Comparison of ENCODE assay signal across 21 cellular contexts in genomic region chr12:113837059-113837458, GRCh38.
DNase-seq lines count a peak whose midpoint lies in the region; ATAC-seq and TF ChIP-seq lines count a peak whose summit lies in the region.
"Had no signal": no experiment of that assay in that cellular context is flagged by ENCODE, and none has a peak within 500 bp of the region (broad histone marks: within the 10 kb centered on the region; RNA-seq: fewer than 3 reads in every experiment).

No MANE protein-coding gene starts in this region.

- H3K36me3 Mint-ChIP-seq in type B pancreatic cell = no peaks in the 10 kb centered on the region

- H3K4me3 ChIP-seq in fibroblast of the aortic adventitia (ENCODE audit: low read depth, low read length) = no peak overlapping the region
- no peak overlapping the region for H3K4me3 ChIP-seq in skeletal muscle cell (ENCODE audit: low read depth, low read length)
- H3K4me3 ChIP-seq: BLaER1, SK-N-MC had no signal

- H3K4me3 Mint-ChIP-seq in type B pancreatic cell = no peak overlapping the region

- H3K27me3 Mint-ChIP-seq in type B pancreatic cell = no peaks in the 10 kb centered on the region

- H3K9me3 Mint-ChIP-seq in type B pancreatic cell = no peaks in the 10 kb centered on the region

- TF ChIP-seq CTCF in fibroblast of the aortic adventitia (IDR thresholded peaks at IDR 0.05; ENCODE audit: insufficient read depth, low read length) (no peak), type B pancreatic cell (conservative IDR thresholded peaks at IDR 0.05) (no peak)

- no peak for ATAC-seq in HG03457 (IDR thresholded peaks at IDR 0.05; ENCODE audit: unreplicated experiment)
- ATAC-seq: HCT116, Panc1, Right ventricle myocardium inferior had no signal

- DNase-seq in EH (ENCODE audit: low read depth) (peak; percentile 58), NCI-H226 (peak; percentile 9), fibroblast of the aortic adventitia (ENCODE audit: low read depth) (peak; percentile 12), skeletal muscle cell (ENCODE audit: low read depth) (peak; percentile 29), type B pancreatic cell (ENCODE audit: extremely low spot score, unreplicated experiment) (no peak), C1 segment of cervical spinal cord (lab: John Stamatoyannopoulos, UW) (no peak)
- DNase-seq: ACHN, DMS 273 treated with DMSO at 0.1 percent for 48 hours, EL, KBM-7, NCI-H1048, NCI-H1694, NCI-H2107, NCI-H446, NCI-H82 had no signal

- no peak overlapping the region for H3K27ac Mint-ChIP-seq in type B pancreatic cell

- H3K4me1 Mint-ChIP-seq in type B pancreatic cell (ENCODE audit: unreplicated experiment) = peaks cover 32% of the 10 kb centered on the region

Comparison
In these comparisons a context has a peak if more than half of its experiments do, and no peak if none do; other contexts are left out.
1. DNase-seq: peak in EH (single experiment), NCI-H226 (single experiment), fibroblast of the aortic adventitia (single experiment) and skeletal muscle cell (single experiment); none in type B pancreatic cell (single experiment) and C1 segment of cervical spinal cord (0 of 14).